ENCODE assay signal across 19 cellular contexts in the genomic region with DNA sequence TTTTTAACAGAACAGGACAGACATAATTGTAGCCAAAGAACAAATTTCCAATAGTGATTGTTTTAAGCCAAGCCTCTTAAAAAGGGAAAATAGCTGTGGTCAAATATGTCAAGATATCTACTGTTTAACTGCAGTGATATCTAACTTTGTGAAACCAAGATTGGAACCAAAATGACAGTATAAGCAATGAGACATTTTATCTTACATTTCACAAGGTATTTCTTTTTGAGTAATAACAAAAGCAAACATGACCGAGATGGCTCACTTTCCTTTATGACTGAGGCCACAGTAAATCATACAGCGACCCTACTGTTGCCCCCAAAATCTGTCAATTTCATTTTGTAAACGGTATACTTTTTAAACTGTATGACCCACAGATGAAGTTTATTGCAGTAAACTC.
DNase-seq lines count a peak whose midpoint lies in the region; ATAC-seq and TF ChIP-seq lines count a peak whose summit lies in the region.
"Had no signal": no experiment of that assay in that cellular context is flagged by ENCODE, and none has a peak within 500 bp of the region (broad histone marks: within the 10 kb centered on the region; RNA-seq: fewer than 3 reads in every experiment).

No MANE protein-coding gene starts in this region.

- CTCF ChIA-PET in PC-3 (lab: Charles Lee) = no interaction called here

- H3K36me3 ChIP-seq in PC-3 (ENCODE audit: low read depth, low read length) (no peaks in the 10 kb centered on the region), mesenchymal stem cell (ENCODE audit: control insufficient read depth in 1 of 2, insufficient read depth in 2 of 2, low read depth in 1 of 2, low read length in 2 of 2) (peaks cover 9 to 10% of the 10 kb centered on the region in 2 experiments)

- H3K27ac ChIP-seq in PC-3 (ENCODE audit: low read length) (peak overlapping the region; percentile 100), mesenchymal stem cell (ENCODE audit: low read length, poor library complexity, severe bottlenecking) (no peak overlapping the region)
- H3K27ac ChIP-seq: A549, SK-N-MC had no signal

- no peaks in the 10 kb centered on the region for H3K36me3 Mint-ChIP-seq in activated naive CD4-positive, alpha-beta T cell treated with anti-CD3 and anti-CD28 coated beads, Interleukin-2, amount 50 U/mL, for 72 hours

- H3K9ac ChIP-seq in PC-3 (ENCODE audit: low read length) = peak overlapping the region; percentile 88
- H3K9ac ChIP-seq in mesenchymal stem cell (ENCODE audit: low read length) = no peak overlapping the region

- no peak for DNase-seq in activated naive CD4-positive, alpha-beta T cell treated with anti-CD3 and anti-CD28 coated beads, Interleukin-2, amount 50 U/mL, for 72 hours (ENCODE audit: low spot score in 2 of 2)
- DNase-seq in activated naive CD4-positive, alpha-beta T cell treated with Interleukin-2 at 50 U/mL for 16 hours = no peak
- peak; percentile 60 for DNase-seq in PC-3
- peak; percentile 79 for DNase-seq in fibroblast of the aortic adventitia (ENCODE audit: low read depth)
- DNase-seq in stimulated activated naive CD8-positive, alpha-beta T cell treated with anti-CD3 and anti-CD28 coated beads, Interleukin-15, amount 100 ng/mL, for 72 hours = no peak
- DNase-seq in mesenchymal stem cell = no peak
- no peak for DNase-seq in GF-D8 (lab: John Stamatoyannopoulos, UW)
- DNase-seq: Caco-2; CD4-positive, alpha-beta T cell; DMS53; EL; NCI-H1105; NCI-H2081; NCI-H446 treated with DMSO at 0.1 percent for 48 hours; NCI-H69; SHP77 had no signal

- H3K23ac ChIP-seq in mesenchymal stem cell (ENCODE audit: low read length in 2 of 2) = no peak overlapping the region

- no peak overlapping the region for H2AK5ac ChIP-seq in mesenchymal stem cell (ENCODE audit: low read length, severe bottlenecking)

- WGBS in mesenchymal stem cell = 93% methylated on average over 3 of the region's 3 CpGs

- ATAC-seq in activated naive CD4-positive, alpha-beta T cell treated with anti-CD3 and anti-CD28 coated beads, Interleukin-2, amount 50 U/mL, for 72 hours = peak; percentile 23 to 79
- ATAC-seq in PC-3 = peak; percentile 18; the same call in 1 of the 2 replicates
- ATAC-seq in stimulated activated naive CD8-positive, alpha-beta T cell treated with anti-CD3 and anti-CD28 coated beads, Interleukin-15, amount 100 ng/mL, for 72 hours = peak; percentile 37
- ATAC-seq in HG02981 (IDR thresholded peaks at IDR 0.05; ENCODE audit: unreplicated experiment) = no peak
- ATAC-seq: A549 had no signal

- peak overlapping the region; percentile 49 for H3K4me2 ChIP-seq in PC-3 (ENCODE audit: low read length)
- H3K4me2 ChIP-seq in mesenchymal stem cell (ENCODE audit: low read length, poor library complexity, severe bottlenecking) = no peak overlapping the region
- H3K4me2 ChIP-seq: A549 had no signal

- H3K4me3 ChIP-seq in PC-3 (ENCODE audit: low read length) = peak overlapping the region; percentile 13; the same call in 1 of the 2 replicates
- H3K4me3 ChIP-seq in fibroblast of the aortic adventitia (ENCODE audit: low read depth, low read length) = no peak overlapping the region
- H3K4me3 ChIP-seq in mesenchymal stem cell (ENCODE audit: insufficient read depth in 1 of 2, low read depth in 1 of 2, low read length in 2 of 2) = no peak overlapping the region
- H3K4me3 ChIP-seq: A549, SK-N-MC had no signal

- no TSS peak for BruUV-seq in PC-3 (replicated peaks; lab: Mats Ljungman, UMichigan)

- peaks cover 4% of the 10 kb centered on the region for H3K79me1 ChIP-seq in mesenchymal stem cell (replicated peaks; ENCODE audit: low read length, poor library complexity, severe bottlenecking)

- no peak overlapping the region for H3K4ac ChIP-seq in mesenchymal stem cell (ENCODE audit: low read depth in 1 of 2, low read length in 2 of 2)

- no peak overlapping the region for H3K14ac ChIP-seq in mesenchymal stem cell (ENCODE audit: low read length in 2 of 2)

- no peak for TF ChIP-seq CTCF in PC-3 (conservative IDR thresholded peaks at IDR 0.05; ENCODE audit: low read depth, low read length)
- no peak for TF ChIP-seq CTCF in fibroblast of the aortic adventitia (IDR thresholded peaks at IDR 0.05; ENCODE audit: insufficient read depth, low read length)

- H2BK15ac ChIP-seq in mesenchymal stem cell (ENCODE audit: low read depth, poor library complexity, severe bottlenecking) = no peak overlapping the region

- no peaks in the 10 kb centered on the region for H3K27me3 Mint-ChIP-seq in stimulated activated naive CD8-positive, alpha-beta T cell treated with anti-CD3 and anti-CD28 coated beads, Interleukin-15, amount 100 ng/mL, for 72 hours
- H3K27me3 Mint-ChIP-seq: CD4-positive, alpha-beta T cell had no signal

- no peaks in the 10 kb centered on the region for H3K9me2 ChIP-seq in PC-3 (replicated peaks; ENCODE audit: low read length)

- H3K4me1 ChIP-seq in PC-3 (ENCODE audit: insufficient read depth, low read length) (peaks cover 47% of the 10 kb centered on the region), mesenchymal stem cell (ENCODE audit: control insufficient read depth, insufficient read depth, low read depth, low read length) (peaks cover 17% of the 10 kb centered on the region)
- H3K4me1 ChIP-seq: A549 had no signal

- no peaks in the 10 kb centered on the region for H3K27me3 ChIP-seq in PC-3 (ENCODE audit: low read length)
- no peaks in the 10 kb centered on the region for H3K27me3 ChIP-seq in mesenchymal stem cell (ENCODE audit: control insufficient read depth in 1 of 2, insufficient read depth in 1 of 2, low read length in 2 of 2)

- H3F3A ChIP-seq in PC-3 (ENCODE audit: low read length, unreplicated experiment) = peaks cover 7% of the 10 kb centered on the region

- H2AFZ ChIP-seq in PC-3 (ENCODE audit: low read length) (no peak overlapping the region), mesenchymal stem cell (ENCODE audit: low read depth, low read length) (no peak overlapping the region)

- no peaks in the 10 kb centered on the region for H3K9me3 Mint-ChIP-seq in activated naive CD4-positive, alpha-beta T cell treated with anti-CD3 and anti-CD28 coated beads, Interleukin-2, amount 50 U/mL, for 72 hours
- H3K9me3 Mint-ChIP-seq in stimulated activated naive CD8-positive, alpha-beta T cell treated with anti-CD3 and anti-CD28 coated beads, Interleukin-15, amount 100 ng/mL, for 72 hours = no peaks in the 10 kb centered on the region
- H3K9me3 Mint-ChIP-seq: CD4-positive, alpha-beta T cell had no signal

- intact Hi-C loops in PC-3 (cut with micrococcal nuclease) = loop anchor here (10.0 kb wide), 1 partner anchor 205 kb away; no protein-coding TSS in a partner anchor

- no peak overlapping the region for H2BK5ac ChIP-seq in mesenchymal stem cell (ENCODE audit: low read depth, low read length, poor library complexity, severe bottlenecking)

- H2BK120ac ChIP-seq in mesenchymal stem cell (ENCODE audit: low read depth, low read length) = no peak overlapping the region

- H3K4me1 Mint-ChIP-seq in stimulated activated naive CD8-positive, alpha-beta T cell treated with anti-CD3 and anti-CD28 coated beads, Interleukin-15, amount 100 ng/mL, for 72 hours = peaks cover 18% of the 10 kb centered on the region

- POLR2A ChIA-PET in PC-3 (lab: Charles Lee; ENCODE audit: unreplicated experiment) = interaction anchor here (0.5 kb wide), 1 partner anchor 434 kb away, joined by 4 read pairs; no protein-coding TSS in a partner anchor

- no peak overlapping the region for H4K8ac ChIP-seq in mesenchymal stem cell (ENCODE audit: low read length)

- H4K20me1 ChIP-seq in PC-3 (ENCODE audit: low read length) = no peaks in the 10 kb centered on the region

- H4K91ac ChIP-seq in mesenchymal stem cell (ENCODE audit: low read length) = no peak overlapping the region

- H2BK12ac ChIP-seq in mesenchymal stem cell (ENCODE audit: low read length in 2 of 2) = no peak overlapping the region

- H3K9me3 ChIP-seq in PC-3 (ENCODE audit: low read length) (no peaks in the 10 kb centered on the region), mesenchymal stem cell (ENCODE audit: control insufficient read depth, low read length) (no peaks in the 10 kb centered on the region)
- H3K9me3 ChIP-seq: A549, Caco-2 had no signal

- no peak overlapping the region for H3K18ac ChIP-seq in mesenchymal stem cell (ENCODE audit: low read depth in 1 of 2, low read length in 2 of 2)

- H3K4me3 Mint-ChIP-seq in stimulated activated naive CD8-positive, alpha-beta T cell treated with anti-CD3 and anti-CD28 coated beads, Interleukin-15, amount 100 ng/mL, for 72 hours = no peak overlapping the region
- H3K4me3 Mint-ChIP-seq: CD4-positive, alpha-beta T cell had no signal

- H3K79me2 ChIP-seq in PC-3 (ENCODE audit: low read length) = no peaks in the 10 kb centered on the region

- no peak overlapping the region for H3K27ac Mint-ChIP-seq in activated naive CD4-positive, alpha-beta T cell treated with anti-CD3 and anti-CD28 coated beads, Interleukin-2, amount 50 U/mL, for 72 hours
- H3K27ac Mint-ChIP-seq in stimulated activated naive CD8-positive, alpha-beta T cell treated with anti-CD3 and anti-CD28 coated beads, Interleukin-15, amount 100 ng/mL, for 72 hours = peak overlapping the region in 1 of 2 donors; percentile 12
- H3K27ac Mint-ChIP-seq: CD4-positive, alpha-beta T cell had no signal

Comparison
In these comparisons a context has a peak if more than half of its experiments do, and no peak if none do; other contexts are left out.
1. DNase-seq: peak in PC-3 (single experiment) and fibroblast of the aortic adventitia (single experiment); none in activated naive CD4-positive, alpha-beta T cell treated with anti-CD3 and anti-CD28 coated beads, Interleukin-2, amount 50 U/mL, for 72 hours (0 of 2), activated naive CD4-positive, alpha-beta T cell treated with Interleukin-2 at 50 U/mL for 16 hours (single experiment), stimulated activated naive CD8-positive, alpha-beta T cell treated with anti-CD3 and anti-CD28 coated beads, Interleukin-15, amount 100 ng/mL, for 72 hours (0 of 2), mesenchymal stem cell (single experiment) and GF-D8 (single experiment).